10 cellular contexts compared by ENCODE assay signal in genomic region chr2:30235859-30236535, GRCh38. TPM values are rescaled to one million over a fixed set of nuclear protein-coding genes. Genes with fewer than 3 reads are reported as not detected.
DNase-seq lines count a peak whose midpoint lies in the region; ATAC-seq and TF ChIP-seq lines count a peak whose summit lies in the region.
"Had no signal": no experiment of that assay in that cellular context is flagged by ENCODE, and none has a peak within 500 bp of the region (broad histone marks: within the 10 kb centered on the region; RNA-seq: fewer than 3 reads in every experiment).

No MANE protein-coding gene starts in this region.

- H3K4me1 ChIP-seq in IMR-90 (ENCODE audit: control insufficient read depth, insufficient read depth, low read length) (peaks cover 46% of the 10 kb centered on the region), endodermal cell (ENCODE audit: control insufficient read depth, insufficient read depth, low read length) (peaks cover 41% of the 10 kb centered on the region)

- peak overlapping the region in 1 of 2 experiments; percentile 24; a peak in 1 of 4 replicates for H4K8ac ChIP-seq in IMR-90 (ENCODE audit: low read depth in 2 of 2, low read length in 2 of 2)

- H3K36me3 ChIP-seq in IMR-90 (ENCODE audit: control insufficient read depth, insufficient read depth, low read length) (peaks cover 80% of the 10 kb centered on the region), endodermal cell (ENCODE audit: control insufficient read depth, insufficient read depth, low read length) (peaks cover 59% of the 10 kb centered on the region)

- H3K9me3 ChIP-seq in IMR-90 (ENCODE audit: control insufficient read depth, insufficient read depth, low read length): no peaks in the 10 kb centered on the region
- no peaks in the 10 kb centered on the region for H3K9me3 ChIP-seq in endodermal cell (ENCODE audit: control insufficient read depth, low read length)

- H3K27ac ChIP-seq in IMR-90 (ENCODE audit: insufficient read depth, low read length) (peak overlapping the region; percentile 83; the same call in 1 of the 2 replicates), endodermal cell (ENCODE audit: low read depth, low read length) (no peak overlapping the region)

- no peak for TF ChIP-seq POLR2A in IMR-90 (IDR thresholded peaks at IDR 0.05; ENCODE audit: low read depth, low read length)

- peak overlapping the region; percentile 1; the same call in 1 of the 2 replicates for H3K56ac ChIP-seq in IMR-90 (ENCODE audit: extremely low read depth, insufficient read depth, low read length)

- no peaks in the 10 kb centered on the region for H3K27me3 Mint-ChIP-seq in activated CD8-positive, alpha-beta T cell treated with anti-CD3 and anti-CD28 coated beads for 36 hours
- H3K27me3 Mint-ChIP-seq in endodermal cell (ENCODE audit: insufficient read depth): no peaks in the 10 kb centered on the region

- peaks cover 50% of the 10 kb centered on the region for H3K9me1 ChIP-seq in IMR-90 (ENCODE audit: insufficient read depth, low read length)

- H3K79me1 ChIP-seq in IMR-90 (ENCODE audit: low read depth in 1 of 2, low read length in 2 of 2): peaks cover 4 to 80% of the 10 kb centered on the region in 2 experiments; a peak in 2 of 4 replicates

- DNase-seq in IMR-90: no peak
- peak; percentile 72 for DNase-seq in activated CD8-positive, alpha-beta T cell treated with anti-CD3 and anti-CD28 coated beads for 36 hours
- DNase-seq in endodermal cell: peak; percentile 5
- DNase-seq in stimulated activated CD8-positive, alpha-beta memory T cell treated with anti-CD3 and anti-CD28 coated beads, Interleukin-7, amount 100 ng/mL, for 4 hours (ENCODE audit: low read depth in 2 of 2): peak; percentile 54 to 55
- DNase-seq in iPS-NIHi7 (ENCODE audit: extremely low spot score): no peak
- DNase-seq in NCI-H1417 treated with DMSO at 0.1 percent for 48 hours (lab: John Stamatoyannopoulos, UW): no peak
- DNase-seq: NCI-H1930 had no signal

- H3K4me3 ChIP-seq in IMR-90 (ENCODE audit: insufficient read depth, low read depth, low read length) (peak overlapping the region; percentile 84; the same call in 1 of the 2 replicates), endodermal cell (ENCODE audit: low read length) (no peak overlapping the region)

- peaks cover 96% of the 10 kb centered on the region for H4K20me1 ChIP-seq in IMR-90 (ENCODE audit: insufficient read depth, low read length)

- POLR2A ChIA-PET in IMR-90 (lab: Charles Lee; ENCODE audit: unreplicated experiment): interaction anchor here (0.6 to 1.1 kb wide), 7 partner anchors 9 to 1087 kb away, joined by 3 to 7 read pairs (median 4); no protein-coding TSS in a partner anchor
- POLR2A ChIA-PET in activated CD8-positive, alpha-beta T cell treated with anti-CD3 and anti-CD28 coated beads for 36 hours (lab: Charles Lee): interaction anchor here (1.0 to 19.3 kb wide), 12 partner anchors 11 to 212 kb away, joined by 3 to 440 read pairs (median 9); partner anchors contain the start of gene LCLAT1

- intact Hi-C loops in IMR-90 (cut with micrococcal nuclease): loop anchor here (10.0 kb wide), 1 partner anchor 469 kb away; no protein-coding TSS in a partner anchor
- intact Hi-C loops in activated CD8-positive, alpha-beta T cell treated with anti-CD3 and anti-CD28 coated beads for 36 hours (cut with micrococcal nuclease): loop anchor here (2.0 to 5.0 kb wide), 2 partner anchors 101 to 187 kb away; no protein-coding TSS in a partner anchor

- WGBS in IMR-90 (ENCODE audit: extremely low coverage in 2 of 2, insufficient read length in 1 of 2), 2 experiments: no CpG with 5 or more reads among the region's 4 CpGs
- 95% methylated on average over 4 of the region's 4 CpGs; no CpG with 5 or more reads in 1 of the 2 experiments for WGBS in endodermal cell (ENCODE audit: insufficient coverage in 1 of 2, insufficient read length in 1 of 2), 2 experiments

- in situ Hi-C loops in IMR-90 (cut with MboI; ENCODE audit: low sequenced_read_pairs): no loop called here

- ATAC-seq in IMR-90 (ENCODE audit: low read depth) (no peak), GM18873 (IDR thresholded peaks at IDR 0.05; ENCODE audit: low FRiP score, unreplicated experiment) (no peak), GM19467 (IDR thresholded peaks at IDR 0.05; ENCODE audit: unreplicated experiment) (no peak)
- ATAC-seq in activated CD8-positive, alpha-beta T cell treated with anti-CD3 and anti-CD28 coated beads for 36 hours: peak; percentile 6

- no peak overlapping the region for H2AK9ac ChIP-seq in IMR-90 (replicated peaks; ENCODE audit: low read depth, low read length, poor library complexity)

- H3K4me2 ChIP-seq in IMR-90 (ENCODE audit: low read depth, low read length): peak overlapping the region; percentile 78

- TF ChIP-seq CTCF in IMR-90 (conservative IDR thresholded peaks at IDR 0.05; ENCODE audit: low read depth, low read length) (no peak), endodermal cell (conservative IDR thresholded peaks at IDR 0.05) (no peak)
- no peak for TF ChIP-seq CTCF in activated CD8-positive, alpha-beta T cell treated with anti-CD3 and anti-CD28 coated beads for 36 hours (IDR thresholded peaks at IDR 0.05)

- H3K18ac ChIP-seq in IMR-90 (ENCODE audit: low read depth, low read length): peak overlapping the region; percentile 32; the same call in 1 of the 2 replicates

- 0 out of 2 replicates have a peak overlapping the region, but pooled peaks have one; percentile 5 for H4K5ac ChIP-seq in IMR-90 (ENCODE audit: low read depth, low read length)

- dilution Hi-C loops in IMR-90 (cut with HindIII; ENCODE audit: low sequenced_read_pairs, unreplicated experiment): no loop called here

- no peak overlapping the region for H2AK5ac ChIP-seq in IMR-90 (ENCODE audit: low read depth, low read length)

- no TSS peak for BruUV-seq in IMR-90 (replicated peaks; lab: Mats Ljungman, UMichigan)

- H3K36me3 Mint-ChIP-seq in activated CD8-positive, alpha-beta T cell treated with anti-CD3 and anti-CD28 coated beads for 36 hours (ENCODE audit: low read depth): peaks cover 82% of the 10 kb centered on the region
- peaks cover 42% of the 10 kb centered on the region for H3K36me3 Mint-ChIP-seq in endodermal cell (ENCODE audit: low read depth)

- 0 out of 2 replicates have a peak overlapping the region, but pooled peaks have one; percentile 7 for H2BK120ac ChIP-seq in IMR-90 (ENCODE audit: low read depth, low read length)

- peaks cover 75% of the 10 kb centered on the region for H3K4me1 Mint-ChIP-seq in activated CD8-positive, alpha-beta T cell treated with anti-CD3 and anti-CD28 coated beads for 36 hours (ENCODE audit: low read depth)
- H3K4me1 Mint-ChIP-seq in endodermal cell: peaks cover 46% of the 10 kb centered on the region

- H3K27ac Mint-ChIP-seq in activated CD8-positive, alpha-beta T cell treated with anti-CD3 and anti-CD28 coated beads for 36 hours: peak overlapping the region; percentile 97
- no peak overlapping the region for H3K27ac Mint-ChIP-seq in endodermal cell

- H3K14ac ChIP-seq in IMR-90 (replicated peaks; ENCODE audit: low read depth, low read length): peak overlapping the region; percentile 87

- H3K9me3 Mint-ChIP-seq in activated CD8-positive, alpha-beta T cell treated with anti-CD3 and anti-CD28 coated beads for 36 hours: no peaks in the 10 kb centered on the region
- no peaks in the 10 kb centered on the region for H3K9me3 Mint-ChIP-seq in endodermal cell
- H3K9me3 Mint-ChIP-seq: nephron had no signal

- CTCF ChIA-PET in IMR-90 (lab: Yijun Ruan, JAX): interaction anchor here (0.7 kb wide), 1 partner anchor 27 kb away, joined by 4 read pairs; no protein-coding TSS in a partner anchor
- CTCF ChIA-PET in activated CD8-positive, alpha-beta T cell treated with anti-CD3 and anti-CD28 coated beads for 36 hours (lab: Charles Lee): interaction anchor here (1.5 to 14.1 kb wide), 8 partner anchors 8 to 100 kb away, joined by 4 to 216 read pairs (median 34); no protein-coding TSS in a partner anchor

- no peak overlapping the region for H2BK15ac ChIP-seq in IMR-90 (ENCODE audit: low read depth, low read length)

- no peak overlapping the region for H2BK20ac ChIP-seq in IMR-90 (ENCODE audit: low read depth, low read length)

- peak overlapping the region; percentile 78 for H3K4me3 Mint-ChIP-seq in activated CD8-positive, alpha-beta T cell treated with anti-CD3 and anti-CD28 coated beads for 36 hours
- no peak overlapping the region for H3K4me3 Mint-ChIP-seq in endodermal cell

- peak overlapping the region; percentile 6; the same call in 1 of the 2 replicates for H3K4ac ChIP-seq in IMR-90 (ENCODE audit: low read depth, low read length)

- no peak overlapping the region for H2AFZ ChIP-seq in IMR-90 (replicated peaks; ENCODE audit: low read length, poor library complexity)

- TF ChIP-seq RAD21 in IMR-90 (IDR thresholded peaks at IDR 0.05; ENCODE audit: low read length): no peak

- 0 out of 2 replicates have a peak overlapping the region, but pooled peaks have one; percentile 10 for H4K91ac ChIP-seq in IMR-90 (ENCODE audit: insufficient read depth, low read depth, low read length)

- H3K9ac ChIP-seq in IMR-90 (ENCODE audit: low read depth, low read length) (peak overlapping the region; percentile 100), endodermal cell (ENCODE audit: extremely low read depth, low read length, poor library complexity, severe bottlenecking) (no peak overlapping the region)

- peak overlapping the region; percentile 52 for H3K23ac ChIP-seq in IMR-90 (ENCODE audit: low read depth, low read length)

- H3K27me3 ChIP-seq in IMR-90 (ENCODE audit: control insufficient read depth, insufficient read depth, low read length) (no peaks in the 10 kb centered on the region), endodermal cell (ENCODE audit: control insufficient read depth, insufficient read depth, low read length, poor library complexity, severe bottlenecking) (no peaks in the 10 kb centered on the region)

- peak overlapping the region; percentile 79 for H2BK5ac ChIP-seq in IMR-90 (ENCODE audit: low read depth, low read length, poor library complexity, severe bottlenecking)

TF ChIP-seq in IMR-90, 13 proteins besides CTCF, POLR2A, EP300 and RAD21 (continues in another document):
- TF ChIP-seq MXI1 (IDR thresholded peaks at IDR 0.05; ENCODE audit: borderline replicate concordance, low read depth, low read length) (no peak), SMC3 (IDR thresholded peaks at IDR 0.05; ENCODE audit: low read depth, low read length) (no peak), FOS (IDR thresholded peaks at IDR 0.05; ENCODE audit: low read depth, low read length) (no peak)

RNA-seq across cellular contexts. Expression of gene LBH, which starts 4.7 kb away (rescaled TPM):
- total RNA-seq in IMR-90 (2012; rRNA removed) (155 and 158 TPM in 2 replicates), endodermal cell (10 to 100 TPM; 48.0 to 50.0 TPM)
- 163 and 202 TPM in 2 replicates for polyA plus RNA-seq in IMR-90 (2012; rRNA removed)
- polyA plus RNA-seq in IMR-90 (2012; cell fraction: cytosol; rRNA removed): 108 and 247 TPM in 2 replicates
- polyA plus RNA-seq in IMR-90 (2012; cell fraction: nucleus; rRNA removed; ENCODE audit: low replicate concordance): 92.9 and 150 TPM in 2 replicates
- 100 to 1,000 TPM; 127 to 130 TPM for total RNA-seq in activated CD8-positive, alpha-beta T cell treated with anti-CD3 and anti-CD28 coated beads for 36 hours
- polyA plus RNA-seq in endodermal cell (2013, experiment 1 of 2): 23.7 TPM
- 26.7 TPM for polyA plus RNA-seq in endodermal cell (2013, experiment 2 of 2)

Comparison
In these comparisons a context has a peak if more than half of its experiments do, and no peak if none do; other contexts are left out.
1. DNase-seq: peak in activated CD8-positive, alpha-beta T cell treated with anti-CD3 and anti-CD28 coated beads for 36 hours (single experiment), endodermal cell (single experiment) and stimulated activated CD8-positive, alpha-beta memory T cell treated with anti-CD3 and anti-CD28 coated beads, Interleukin-7, amount 100 ng/mL, for 4 hours (2 of 2); none in IMR-90 (single experiment), iPS-NIHi7 (single experiment) and NCI-H1417 treated with DMSO at 0.1 percent for 48 hours (single experiment).